In the genomic region with DNA sequence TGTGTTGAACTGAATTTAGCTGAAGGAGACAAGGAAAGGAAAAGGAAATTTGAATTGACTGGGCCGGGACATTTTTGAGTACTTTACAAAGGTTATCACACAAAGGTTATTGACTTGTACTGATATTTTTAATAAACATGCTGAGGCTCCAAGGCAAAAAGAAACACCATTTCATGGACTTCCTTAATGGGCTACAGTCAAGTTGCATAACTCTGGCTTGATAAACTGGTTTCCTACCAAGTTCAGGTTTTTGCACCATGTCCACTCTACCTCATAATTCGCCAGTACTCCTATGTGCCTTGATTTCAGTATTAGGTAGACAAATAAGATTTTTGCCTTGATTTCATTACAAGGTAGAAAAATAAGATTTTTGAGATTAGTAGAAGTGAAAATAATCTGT, we compare ENCODE assay signal across 6 cellular contexts.
"Had no signal": no experiment of that assay in that cellular context is flagged by ENCODE, and none has a peak within 500 bp of the region (broad histone marks: within the 10 kb centered on the region; RNA-seq: fewer than 3 reads in every experiment).

No MANE protein-coding gene starts in this region.

- FAIRE-seq: HepG2, HTR-8/SVneo, K562 had no signal

- H3K4me3 ChIP-seq: K562 had no signal

- H3K27me3 Mint-ChIP-seq: IgD-negative memory B cell had no signal

- DNase-seq: IMR-90 had no signal

- H3K27ac Mint-ChIP-seq: IgD-negative memory B cell had no signal

- H3K4me3 Mint-ChIP-seq: IgD-negative memory B cell had no signal

- H3K36me3 Mint-ChIP-seq: IgD-negative memory B cell had no signal

- H3K27ac ChIP-seq: HL-60 had no signal

- ATAC-seq: HepG2, K562 had no signal
